ENCODE assay signal across 9 cellular contexts in genomic region chr2:201532686-201533304, GRCh38.
DNase-seq lines count a peak whose midpoint lies in the region; ATAC-seq and FAIRE-seq lines count a peak whose summit lies in the region.
"Had no signal": no experiment of that assay in that cellular context is flagged by ENCODE, and none has a peak within 500 bp of the region (broad histone marks: within the 10 kb centered on the region; RNA-seq: fewer than 3 reads in every experiment).

No MANE protein-coding gene starts in this region.

- peaks cover 8% of the 10 kb centered on the region for H3K4me1 Mint-ChIP-seq in activated T-helper 17 cell treated with anti-CD3 and anti-CD28 coated beads, Interleukin-2, amount 50 U/mL, for 72 hours
- H3K4me1 Mint-ChIP-seq: activated B cell treated with CpG ODN at 0.5 μM for 24 hours had no signal

- peak; percentile 12 for DNase-seq in stimulated activated CD4-positive, alpha-beta T cell treated with anti-CD3 and anti-CD28 coated beads, Interleukin-1b, Interleukin-23, amount 100 ng/mL, for 48 hours
- no peak for DNase-seq in stimulated activated CD4-positive, alpha-beta T cell treated with anti-CD3 and anti-CD28 coated beads, Interleukin-4, amount 100 ng/mL, for 4 hours
- DNase-seq in urothelium cell line (ENCODE audit: low spot score) (peak; percentile 73), HuH-7.5 (ENCODE audit: low spot score) (no peak), iPS-NIHi11 (ENCODE audit: low spot score) (no peak), SHP77 treated with DMSO at 0.1 percent for 48 hours (lab: John Stamatoyannopoulos, UW) (no peak)
- DNase-seq: activated B cell treated with CpG ODN at 0.5 μM for 24 hours had no signal

- ATAC-seq in HG03135 (IDR thresholded peaks at IDR 0.05; ENCODE audit: unreplicated experiment): peak; percentile 85
- ATAC-seq in activated T-helper 17 cell treated with anti-CD3 and anti-CD28 coated beads, Interleukin-2, amount 50 U/mL, for 72 hours (replicated peaks): peak; percentile 99

- peaks cover 17% of the 10 kb centered on the region for H3K9me3 Mint-ChIP-seq in activated T-helper 17 cell treated with anti-CD3 and anti-CD28 coated beads, Interleukin-2, amount 50 U/mL, for 72 hours

- FAIRE-seq in urothelium cell line (lab: Jason Lieb, UNC): no peak

- peak overlapping the region; percentile 31 for H3K27ac Mint-ChIP-seq in activated T-helper 17 cell treated with anti-CD3 and anti-CD28 coated beads, Interleukin-2, amount 50 U/mL, for 72 hours
- H3K27ac Mint-ChIP-seq: activated B cell treated with CpG ODN at 0.5 μM for 24 hours had no signal

- peaks cover 3% of the 10 kb centered on the region for H3K27me3 Mint-ChIP-seq in activated T-helper 17 cell treated with anti-CD3 and anti-CD28 coated beads, Interleukin-2, amount 50 U/mL, for 72 hours
- H3K27me3 Mint-ChIP-seq: activated B cell treated with CpG ODN at 0.5 μM for 24 hours had no signal

- H3K4me3 Mint-ChIP-seq in activated T-helper 17 cell treated with anti-CD3 and anti-CD28 coated beads, Interleukin-2, amount 50 U/mL, for 72 hours: peak overlapping the region; percentile 21
- H3K4me3 Mint-ChIP-seq: activated B cell treated with CpG ODN at 0.5 μM for 24 hours had no signal

- H3K36me3 Mint-ChIP-seq in activated T-helper 17 cell treated with anti-CD3 and anti-CD28 coated beads, Interleukin-2, amount 50 U/mL, for 72 hours (ENCODE audit: low read depth): no peaks in the 10 kb centered on the region

Comparison
In these comparisons a context has a peak if more than half of its experiments do, and no peak if none do; other contexts are left out.
1. DNase-seq: peak in stimulated activated CD4-positive, alpha-beta T cell treated with anti-CD3 and anti-CD28 coated beads, Interleukin-1b, Interleukin-23, amount 100 ng/mL, for 48 hours (single experiment) and urothelium cell line (single experiment); none in stimulated activated CD4-positive, alpha-beta T cell treated with anti-CD3 and anti-CD28 coated beads, Interleukin-4, amount 100 ng/mL, for 4 hours (0 of 2), HuH-7.5 (single experiment), iPS-NIHi11 (single experiment) and SHP77 treated with DMSO at 0.1 percent for 48 hours (single experiment).